ENCODE assay signal across 1 cellular context in genomic region chr2:109549016-109549595, GRCh38.
TF ChIP-seq lines count a peak whose summit lies in the region.

No MANE protein-coding gene starts in this region.

TF ChIP-seq in GM23338, 12 proteins besides CTCF, POLR2A, EP300 and RAD21 (continued from another document):
- TF ChIP-seq ZNF462 (CRISPR knock-in tag; IDR thresholded peaks at IDR 0.05) (no peak), ETS1 (IDR thresholded peaks at IDR 0.05) (no peak), ZNF331 (CRISPR knock-in tag; IDR thresholded peaks at IDR 0.05; ENCODE audit: low read depth) (no peak)
TF ChIP-seq in GM23338: peak in this region for 0.
